9 cellular contexts compared by ENCODE assay signal in the genomic region with DNA sequence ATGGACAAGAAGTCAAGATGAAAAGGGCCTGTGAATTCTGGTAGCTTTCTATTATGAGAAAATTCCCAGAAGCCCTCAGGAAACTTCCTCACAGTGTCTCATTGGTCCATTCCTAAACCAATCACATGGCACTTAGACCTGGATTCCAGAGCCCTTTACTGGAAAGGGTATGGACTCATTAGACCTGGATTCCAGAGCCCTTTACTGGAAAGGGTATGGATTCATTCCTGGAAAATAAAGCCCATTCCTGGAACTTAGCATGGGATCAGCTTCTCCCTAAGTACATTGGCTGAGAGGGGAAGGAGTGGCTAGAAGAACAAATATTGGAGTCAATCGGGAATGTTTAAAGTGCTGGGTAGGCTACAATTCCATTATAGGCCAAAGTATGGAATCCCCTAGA.
"Had no signal": no experiment of that assay in that cellular context is flagged by ENCODE, and none has a peak within 500 bp of the region (broad histone marks: within the 10 kb centered on the region; RNA-seq: fewer than 3 reads in every experiment).

No MANE protein-coding gene starts in this region.

- H3K4me3 Mint-ChIP-seq: H9, HFFc6 had no signal

- H3K4me3 ChIP-seq: K562 had no signal

- H3K27ac ChIP-seq: HL-60 had no signal

- ATAC-seq: K562 had no signal

- H3K9me3 Mint-ChIP-seq: H9, HFFc6 had no signal

- H3K27ac Mint-ChIP-seq: H9, HFFc6 had no signal

- DNase-seq: GOT3, H9, HCEC 1CT, HFFc6, IMR-90, Kasumi-1, KG1 had no signal
